11 cellular contexts compared by ENCODE assay signal in genomic region chr10:4965763-4966162, GRCh38. TPM values are rescaled to one million over a fixed set of nuclear protein-coding genes. Genes with fewer than 3 reads are reported as not detected.
DNase-seq lines count a peak whose midpoint lies in the region; ATAC-seq, FAIRE-seq and TF ChIP-seq lines count a peak whose summit lies in the region.
"Not testable (repeated sequence)": the region's sequence is repeated elsewhere in the genome, so short reads cannot be mapped to it uniquely, and the experiment has no call there.
"Had no signal": no experiment of that assay in that cellular context is flagged by ENCODE, and none has a peak within 500 bp of the region (broad histone marks: within the 10 kb centered on the region; RNA-seq: fewer than 3 reads in every experiment).

No MANE protein-coding gene starts in this region.

- not testable (repeated sequence) for TF ChIP-seq POLR2A in A549 (IDR thresholded peaks at IDR 0.05; ENCODE audit: low read length); esophagus muscularis mucosa (IDR thresholded peaks at IDR 0.05; ENCODE audit: low read depth)

- H3F3A ChIP-seq in neural cell (ENCODE audit: insufficient read depth, low read length, poor library complexity, severe bottlenecking): not testable (repeated sequence)

- DNase-seq in A549 (ENCODE audit: low read depth in 1 of 2, low spot score in 1 of 2); esophagus muscularis mucosa (ENCODE audit: extremely low spot score); fibroblast of the aortic adventitia (ENCODE audit: low read depth); right atrium auricular region (ENCODE audit: low spot score): not testable (repeated sequence)

- H3K27me3 ChIP-seq in esophagus muscularis mucosa; right atrium auricular region; liver (ENCODE audit: control insufficient read depth in 4 of 4, insufficient read depth in 4 of 4, low read length in 3 of 4); neural cell (ENCODE audit: insufficient read depth, low read depth, low read length); subcutaneous abdominal adipose tissue (ENCODE audit: control insufficient read depth in 5 of 5, insufficient read depth in 4 of 5, low read length in 5 of 5): not testable (repeated sequence)

- H3K27ac Mint-ChIP-seq in brain: not testable (repeated sequence)

- H3K4me3 ChIP-seq in A549 (peak overlapping the region; percentile 77), esophagus muscularis mucosa (peak overlapping the region; percentile 14 to 57 (median 41)), fibroblast of the aortic adventitia (ENCODE audit: low read depth, low read length) (peak overlapping the region; percentile 71), right atrium auricular region (peak overlapping the region; percentile 28 to 39), liver (ENCODE audit: low read depth in 1 of 3, low read length in 3 of 3) (peak overlapping the region; percentile 35 to 74 (median 56)), neural cell (ENCODE audit: low read length) (peak overlapping the region; percentile 64), subcutaneous abdominal adipose tissue (ENCODE audit: low read depth in 1 of 5, low read length in 5 of 5) (peak overlapping the region; percentile 45 to 90 (median 73))

- not testable (repeated sequence) for H3K9me3 ChIP-seq in A549; esophagus muscularis mucosa; right atrium auricular region; liver (ENCODE audit: control insufficient read depth in 4 of 4, low read length in 3 of 4); neural cell (ENCODE audit: low read length); subcutaneous abdominal adipose tissue (ENCODE audit: control insufficient read depth in 5 of 5, low read length in 5 of 5)

- H3K4me1 ChIP-seq in A549: peaks cover 25% of the 10 kb centered on the region
- H3K4me1 ChIP-seq in esophagus muscularis mucosa: peaks cover 0 to 34% (median 8%) of the 10 kb centered on the region in 4 donors
- H3K4me1 ChIP-seq in right atrium auricular region; liver (ENCODE audit: control insufficient read depth in 4 of 4, insufficient read depth in 4 of 4, low read length in 3 of 4): not testable (repeated sequence)
- H3K4me1 ChIP-seq in subcutaneous abdominal adipose tissue (ENCODE audit: control insufficient read depth in 5 of 5, insufficient read depth in 5 of 5, low read length in 5 of 5): peaks cover 0 to 28% (median 11%) of the 10 kb centered on the region in 5 donors

- peaks cover 11 to 27% (median 14%) of the 10 kb centered on the region in 4 donors for H3K36me3 ChIP-seq in esophagus muscularis mucosa
- H3K36me3 ChIP-seq in right atrium auricular region; neural cell (ENCODE audit: insufficient read depth, low read length): not testable (repeated sequence)
- H3K36me3 ChIP-seq in liver (ENCODE audit: control insufficient read depth in 4 of 4, insufficient read depth in 3 of 4, low read depth in 1 of 4, low read length in 3 of 4): peaks cover 0 to 23% (median 18%) of the 10 kb centered on the region in 4 donors
- peaks cover 12 to 27% (median 14%) of the 10 kb centered on the region in 5 donors for H3K36me3 ChIP-seq in subcutaneous abdominal adipose tissue (ENCODE audit: control insufficient read depth in 5 of 5, insufficient read depth in 5 of 5, low read length in 5 of 5)

- peaks cover 26% of the 10 kb centered on the region for H3K4me1 Mint-ChIP-seq in brain

- H3K27me3 Mint-ChIP-seq in brain: not testable (repeated sequence)

- H4K20me1 ChIP-seq in neural cell (ENCODE audit: insufficient read depth): not testable (repeated sequence)

- peak overlapping the region; percentile 79 for H3K4me2 ChIP-seq in A549
- not testable (repeated sequence) for H3K4me2 ChIP-seq in neural cell (ENCODE audit: low read length)

- not testable (repeated sequence) for ATAC-seq in A549

- H3K36me3 Mint-ChIP-seq in brain: peaks cover 53% of the 10 kb centered on the region

- FAIRE-seq in A549 (lab: Jason Lieb, UNC): not testable (repeated sequence)

- intact Hi-C loops in esophagus muscularis mucosa (cut with DNase I): not testable (repeated sequence)

- 72% methylated on average over 4 of the region's 4 CpGs for WGBS in A549 (ENCODE audit: missing lambda C conversion rate)
- WGBS in esophagus muscularis mucosa: 98% methylated on average over 4 of the region's 4 CpGs
- WGBS in liver: 96% methylated on average over 4 of the region's 4 CpGs

- not testable (repeated sequence) for TF ChIP-seq EP300 in A549 (IDR thresholded peaks at IDR 0.05); esophagus muscularis mucosa (IDR thresholded peaks at IDR 0.05); neural cell (conservative IDR thresholded peaks at IDR 0.05; ENCODE audit: poor library complexity, severe bottlenecking)

- not testable (repeated sequence) for H3K9me2 ChIP-seq in neural cell (ENCODE audit: insufficient read depth, low read length)

- H3K9me3 Mint-ChIP-seq in brain: not testable (repeated sequence)

- not testable (repeated sequence) for H2AFZ ChIP-seq in neural cell (ENCODE audit: low read depth, low read length)

- TF ChIP-seq RAD21 in A549 (conservative IDR thresholded peaks at IDR 0.05 in 1 of 2, IDR thresholded peaks at IDR 0.05 in 1 of 2); liver (IDR thresholded peaks at IDR 0.05); neural cell (conservative IDR thresholded peaks at IDR 0.05): not testable (repeated sequence)

- POLR2A ChIA-PET in A549 (lab: Yijun Ruan, JAX): interaction anchor here (1.3 to 2.7 kb wide), 2 partner anchors 18 to 19 kb away, joined by 3 to 6 read pairs; no protein-coding TSS in a partner anchor

- CTCF ChIA-PET in A549 (lab: Yijun Ruan, JAX): interaction anchor here (1.5 to 3.2 kb wide), 3 partner anchors 16 to 150 kb away, joined by 5 to 24 read pairs (median 9); no protein-coding TSS in a partner anchor

- H3K9ac ChIP-seq in liver (ENCODE audit: low read depth in 1 of 2, low read length in 2 of 2); neural cell (ENCODE audit: low read length); subcutaneous abdominal adipose tissue (ENCODE audit: low read length in 5 of 5): not testable (repeated sequence)

- TF ChIP-seq CTCF in A549 (IDR thresholded peaks at IDR 0.05); brain (conservative IDR thresholded peaks at IDR 0.05); esophagus muscularis mucosa (IDR thresholded peaks at IDR 0.05); fibroblast of the aortic adventitia (IDR thresholded peaks at IDR 0.05; ENCODE audit: insufficient read depth, low read length); right atrium auricular region (IDR thresholded peaks at IDR 0.05); liver (IDR thresholded peaks at IDR 0.05; ENCODE audit: low read depth, low read length, missing input control); neural cell (IDR thresholded peaks at IDR 0.05; ENCODE audit: poor library complexity, severe bottlenecking): not testable (repeated sequence)

- H3K79me2 ChIP-seq in neural cell (replicated peaks; ENCODE audit: insufficient read depth, low read length): peaks cover 13% of the 10 kb centered on the region

- H3K27ac ChIP-seq in A549: peak overlapping the region; percentile 76; a peak in 5 of 6 replicates
- H3K27ac ChIP-seq in esophagus muscularis mucosa (replicated peaks in 1 of 4); right atrium auricular region; neural cell (ENCODE audit: low read length): not testable (repeated sequence)
- peak overlapping the region; percentile 31 to 50 for H3K27ac ChIP-seq in liver (ENCODE audit: low read depth in 1 of 2, low read length in 2 of 2)
- H3K27ac ChIP-seq in subcutaneous abdominal adipose tissue (ENCODE audit: low read depth, low read length): peak overlapping the region; percentile 91

- H3K4me3 Mint-ChIP-seq in brain: peak overlapping the region in 4 of 5 experiments; percentile 6 to 84 (median 55)

RNA-seq across cellular contexts. Expression of gene AKR1C1, which starts 2.5 kb away (rescaled TPM):
- 1,148 and 1,445 TPM in 2 replicates for polyA plus RNA-seq in A549 (2011; rRNA removed)
- polyA plus RNA-seq in A549 (2012; cell fraction: cytosol; rRNA removed): 341 and 343 TPM in 2 replicates
- polyA plus RNA-seq in A549 (2012; cell fraction: nucleus; rRNA removed): 297 and 392 TPM in 2 replicates
- polyA plus RNA-seq in A549 (2017; fragmentation: RNase III; extraction: RNeasy Plus Mini Kit Qiagen cat#74134 plus additional on column Dnase treatment): 642 to 1,056 TPM (median 970 TPM) in 3 replicates
- 365 and 496 TPM in 2 replicates for polyA minus RNA-seq in A549 (2011; rRNA and poly(A)+ RNA removed)
- 5.0 TPM for polyA plus RNA-seq in brain (ENCODE audit: insufficient read depth, low read depth, low replicate concordance)
- total RNA-seq in esophagus muscularis mucosa: 100 to 1,000 TPM in 3 of 4 donors, 10 to 100 TPM in 1; 88.6 to 172 (median 141) TPM
- total RNA-seq in fibroblast of the aortic adventitia (ENCODE audit: low replicate concordance): 116 and 355 TPM in 2 replicates
- total RNA-seq in right atrium auricular region: 100 to 1,000 TPM in 1 of 2 donors, 10 to 100 TPM in 1; 60.3 to 174 TPM
- 100 to 1,000 TPM; 128 to 131 TPM for total RNA-seq in liver
- 100 to 1,000 TPM; 159 to 540 TPM for polyA plus RNA-seq in liver
- 183 and 228 TPM in 2 replicates for polyA plus RNA-seq in neural cell
- polyA minus RNA-seq in neural cell: 90.1 and 115 TPM in 2 replicates
- polyA plus RNA-seq: CD8-positive, alpha-beta memory T cell had no signal

RNA-seq across cellular contexts. Expression of gene AKR1C2, which starts 37.9 kb away (rescaled TPM):
- polyA plus RNA-seq in A549 (2011; rRNA removed): 6,607 and 6,805 TPM in 2 replicates
- 2,138 and 2,314 TPM in 2 replicates for polyA plus RNA-seq in A549 (2012; cell fraction: cytosol; rRNA removed)
- polyA plus RNA-seq in A549 (2012; cell fraction: nucleus; rRNA removed): 1,646 and 2,223 TPM in 2 replicates
- 5,292 to 5,660 TPM (median 5,410 TPM) in 3 replicates for polyA plus RNA-seq in A549 (2017; fragmentation: RNase III; extraction: RNeasy Plus Mini Kit Qiagen cat#74134 plus additional on column Dnase treatment)
- 1,944 and 2,314 TPM in 2 replicates for polyA minus RNA-seq in A549 (2011; rRNA and poly(A)+ RNA removed)
- 2.1 TPM for polyA plus RNA-seq in brain (ENCODE audit: insufficient read depth, low read depth, low replicate concordance)
- total RNA-seq in esophagus muscularis mucosa: 10 to 100 TPM in 1 of 4 donors, 1 to 10 TPM in 3; 7.9 to 12.7 (median 9.6) TPM
- total RNA-seq in fibroblast of the aortic adventitia (ENCODE audit: low replicate concordance): 48.2 and 376 TPM in 2 replicates
- total RNA-seq in right atrium auricular region: 10 to 100 TPM; 23.6 to 47.0 TPM
- 100 to 1,000 TPM in 1 of 2 donors, 10 to 100 TPM in 1; 63.8 to 129 TPM for total RNA-seq in liver
- polyA plus RNA-seq in liver: 100 to 1,000 TPM; 195 to 699 TPM
- polyA plus RNA-seq in neural cell: 162 and 170 TPM in 2 replicates
- polyA minus RNA-seq in neural cell: 53.6 and 73.4 TPM in 2 replicates
- total RNA-seq: CD8-positive, alpha-beta memory T cell; H7 had no signal
- polyA plus RNA-seq: CD14-positive monocyte; CD8-positive, alpha-beta memory T cell had no signal
